Comparison of ENCODE assay signal across 7 cellular contexts in genomic region chr17:42360388-42360787, GRCh38. TPM values are rescaled to one million over a fixed set of nuclear protein-coding genes. Genes with fewer than 3 reads are reported as not detected.
DNase-seq lines count a peak whose midpoint lies in the region; ATAC-seq, FAIRE-seq and TF ChIP-seq lines count a peak whose summit lies in the region.
"Not testable (repeated sequence)": the region's sequence is repeated elsewhere in the genome, so short reads cannot be mapped to it uniquely, and the experiment has no call there.

No MANE protein-coding gene starts in this region.

- H3K23ac ChIP-seq in IMR-90 (ENCODE audit: low read depth, low read length): not testable (repeated sequence)

- H4K91ac ChIP-seq in IMR-90 (ENCODE audit: insufficient read depth, low read depth, low read length): not testable (repeated sequence)

- intact Hi-C loops in IMR-90 (cut with micrococcal nuclease); activated CD4-positive, alpha-beta T cell treated with anti-CD3 and anti-CD28 coated beads, Interleukin-2, amount 10 ng/mL, durations not matched to agents 24 days and 14 days (cut with micrococcal nuclease); endothelial cell of umbilical vein (cut with micrococcal nuclease); left ventricle myocardium superior (cut with micrococcal nuclease); thyroid gland (cut with DNase I): not testable (repeated sequence)

- peaks cover 83% of the 10 kb centered on the region for H3K79me2 ChIP-seq in astrocyte (ENCODE audit: insufficient read depth, low read length)
- peaks cover 81% of the 10 kb centered on the region for H3K79me2 ChIP-seq in endothelial cell of umbilical vein (ENCODE audit: control insufficient read depth, insufficient read depth, low read length)

- H3K4me1 ChIP-seq in IMR-90 (ENCODE audit: control insufficient read depth, insufficient read depth, low read length) (peaks cover 10% of the 10 kb centered on the region), astrocyte (ENCODE audit: insufficient read depth, low read length) (peaks cover 26% of the 10 kb centered on the region), neutrophil (ENCODE audit: control insufficient read depth in 1 of 2, insufficient read depth in 1 of 2, low read depth in 1 of 2, low read length in 1 of 2) (peaks cover 31 to 46% of the 10 kb centered on the region in 2 experiments), thyroid gland (peaks cover 51 to 75% of the 10 kb centered on the region in 2 donors)
- H3K4me1 ChIP-seq in endothelial cell of umbilical vein (ENCODE audit: control insufficient read depth, extremely low read depth, insufficient read depth, low read length): not testable (repeated sequence)

- H2BK20ac ChIP-seq in IMR-90 (ENCODE audit: low read depth, low read length): not testable (repeated sequence)

- not testable (repeated sequence) for H3K9me3 ChIP-seq in IMR-90 (ENCODE audit: control insufficient read depth, insufficient read depth, low read length); astrocyte (ENCODE audit: insufficient read depth, low read depth, low read length); endothelial cell of umbilical vein (replicated peaks; ENCODE audit: control insufficient read depth, insufficient read depth, low read length); neutrophil; thyroid gland

- not testable (repeated sequence) for TF ChIP-seq POLR2A in IMR-90 (IDR thresholded peaks at IDR 0.05; ENCODE audit: low read depth, low read length); endothelial cell of umbilical vein (IDR thresholded peaks at IDR 0.05; ENCODE audit: low read depth, low read length); thyroid gland (IDR thresholded peaks at IDR 0.05)

- H3K4me3 Mint-ChIP-seq in activated CD4-positive, alpha-beta T cell treated with anti-CD3 and anti-CD28 coated beads, Interleukin-2, amount 10 ng/mL, durations not matched to agents 24 days and 14 days; astrocyte (ENCODE audit: unreplicated experiment): not testable (repeated sequence)

- peaks cover 65% of the 10 kb centered on the region for H3K4me1 Mint-ChIP-seq in activated CD4-positive, alpha-beta T cell treated with anti-CD3 and anti-CD28 coated beads, Interleukin-2, amount 10 ng/mL, durations not matched to agents 24 days and 14 days
- peaks cover 41% of the 10 kb centered on the region for H3K4me1 Mint-ChIP-seq in astrocyte (ENCODE audit: low read depth, unreplicated experiment)

- not testable (repeated sequence) for FAIRE-seq in astrocyte (lab: Jason Lieb, UNC); endothelial cell of umbilical vein (lab: Jason Lieb, UNC)

- not testable (repeated sequence) for H3K18ac ChIP-seq in IMR-90 (ENCODE audit: low read depth, low read length)

- H2BK120ac ChIP-seq in IMR-90 (ENCODE audit: low read depth, low read length): not testable (repeated sequence)

- not testable (repeated sequence) for H4K5ac ChIP-seq in IMR-90 (ENCODE audit: low read depth, low read length)

- not testable (repeated sequence) for H3K4me3 ChIP-seq in IMR-90 (ENCODE audit: insufficient read depth, low read depth, low read length); astrocyte (ENCODE audit: insufficient read depth, low read depth, low read length); endothelial cell of umbilical vein (replicated peaks in 1 of 3; ENCODE audit: insufficient read depth in 1 of 3, low read depth in 1 of 3, low read length in 3 of 3); neutrophil (ENCODE audit: low read depth in 1 of 2, low read length in 1 of 2); thyroid gland (replicated peaks in 1 of 3)

- not testable (repeated sequence) for H3K27me3 ChIP-seq in IMR-90 (ENCODE audit: control insufficient read depth, insufficient read depth, low read length); astrocyte (ENCODE audit: insufficient read depth, low read length); endothelial cell of umbilical vein (ENCODE audit: control insufficient read depth in 2 of 2, insufficient read depth in 2 of 2, low read length in 2 of 2); neutrophil; thyroid gland

- not testable (repeated sequence) for H2BK15ac ChIP-seq in IMR-90 (ENCODE audit: low read depth, low read length)

- peaks cover 80% of the 10 kb centered on the region for H4K20me1 ChIP-seq in IMR-90 (ENCODE audit: insufficient read depth, low read length)
- H4K20me1 ChIP-seq in astrocyte (ENCODE audit: insufficient read depth, low read length): peaks cover 90% of the 10 kb centered on the region
- not testable (repeated sequence) for H4K20me1 ChIP-seq in endothelial cell of umbilical vein (replicated peaks; ENCODE audit: control insufficient read depth, extremely low read depth, insufficient read depth, low read length)

- peaks cover 30% of the 10 kb centered on the region for H3K9me1 ChIP-seq in IMR-90 (ENCODE audit: insufficient read depth, low read length)
- not testable (repeated sequence) for H3K9me1 ChIP-seq in endothelial cell of umbilical vein (replicated peaks; ENCODE audit: control insufficient read depth, extremely low read depth, insufficient read depth, low read length)

- peak; percentile 45 for DNase-seq in IMR-90
- DNase-seq in activated CD4-positive, alpha-beta T cell treated with anti-CD3 and anti-CD28 coated beads, Interleukin-2, amount 10 ng/mL, durations not matched to agents 24 days and 14 days: not testable (repeated sequence)
- peak; percentile 32 for DNase-seq in astrocyte (ENCODE audit: low read depth)
- DNase-seq in endothelial cell of umbilical vein (ENCODE audit: low read depth, low spot score): peak; percentile 15
- peak; percentile 48 for DNase-seq in left ventricle myocardium superior
- peak; percentile 46 to 61 for DNase-seq in thyroid gland

- TF ChIP-seq RAD21 in IMR-90 (IDR thresholded peaks at IDR 0.05; ENCODE audit: low read length): not testable (repeated sequence)

- not testable (repeated sequence) for H3K36me3 ChIP-seq in IMR-90 (ENCODE audit: control insufficient read depth, insufficient read depth, low read length); astrocyte (ENCODE audit: insufficient read depth, low read length); endothelial cell of umbilical vein (ENCODE audit: control insufficient read depth in 2 of 2, extremely low read depth in 1 of 2, insufficient read depth in 2 of 2, low read length in 2 of 2); neutrophil; thyroid gland

- not testable (repeated sequence) for H3K27ac ChIP-seq in IMR-90 (ENCODE audit: insufficient read depth, low read length); astrocyte (ENCODE audit: low read depth, low read length); endothelial cell of umbilical vein (ENCODE audit: insufficient read depth, low read depth, low read length)
- H3K27ac ChIP-seq in neutrophil (peak overlapping the region; percentile 28), thyroid gland (peak overlapping the region; percentile 91 to 96 (median 95))

- H3K4me2 ChIP-seq in IMR-90 (ENCODE audit: low read depth, low read length); astrocyte (ENCODE audit: low read length); endothelial cell of umbilical vein (ENCODE audit: insufficient read depth, low read length): not testable (repeated sequence)

- H3K9me3 Mint-ChIP-seq in activated CD4-positive, alpha-beta T cell treated with anti-CD3 and anti-CD28 coated beads, Interleukin-2, amount 10 ng/mL, durations not matched to agents 24 days and 14 days: peaks cover 16% of the 10 kb centered on the region
- H3K9me3 Mint-ChIP-seq in astrocyte (ENCODE audit: unreplicated experiment): not testable (repeated sequence)

- not testable (repeated sequence) for H2AK9ac ChIP-seq in IMR-90 (replicated peaks; ENCODE audit: low read depth, low read length, poor library complexity)

- not testable (repeated sequence) for H3K9ac ChIP-seq in IMR-90 (ENCODE audit: low read depth, low read length); astrocyte (ENCODE audit: low read length); endothelial cell of umbilical vein (replicated peaks; ENCODE audit: extremely low read depth, insufficient read depth, low read length)

- H4K8ac ChIP-seq in IMR-90 (ENCODE audit: low read depth in 2 of 2, low read length in 2 of 2): not testable (repeated sequence)

- dilution Hi-C loops in IMR-90 (cut with HindIII; ENCODE audit: low sequenced_read_pairs, unreplicated experiment); endothelial cell of umbilical vein (cut with MboI; ENCODE audit: extremely low pct_ligation_motif_present, low sequenced_read_pairs): not testable (repeated sequence)

- H3K14ac ChIP-seq in IMR-90 (replicated peaks; ENCODE audit: low read depth, low read length): not testable (repeated sequence)

- TF ChIP-seq CTCF in IMR-90 (conservative IDR thresholded peaks at IDR 0.05; ENCODE audit: low read depth, low read length); astrocyte (IDR thresholded peaks at IDR 0.05; ENCODE audit: insufficient read depth, low read depth, low read length); endothelial cell of umbilical vein (IDR thresholded peaks at IDR 0.05; ENCODE audit: extremely low read depth in 1 of 2, insufficient read depth in 1 of 2, low read depth in 1 of 2, low read length in 2 of 2); neutrophil (IDR thresholded peaks at IDR 0.05); thyroid gland (IDR thresholded peaks at IDR 0.05): not testable (repeated sequence)

- no CpG with 5 or more reads among the region's 2 CpGs for WGBS in IMR-90 (ENCODE audit: extremely low coverage in 2 of 2, insufficient read length in 1 of 2), 2 experiments
- WGBS in thyroid gland, 2 donors: 100% methylated on average over 2 of the region's 2 CpGs

- not testable (repeated sequence) for BruUV-seq in IMR-90 (replicated peaks; lab: Mats Ljungman, UMichigan); endothelial cell of umbilical vein (replicated peaks; lab: Mats Ljungman, UMichigan)

- in situ Hi-C loops in IMR-90 (cut with MboI; ENCODE audit: low sequenced_read_pairs): not testable (repeated sequence)

- not testable (repeated sequence) for ATAC-seq in IMR-90 (ENCODE audit: low read depth); left ventricle myocardium superior

- H3K27me3 Mint-ChIP-seq in activated CD4-positive, alpha-beta T cell treated with anti-CD3 and anti-CD28 coated beads, Interleukin-2, amount 10 ng/mL, durations not matched to agents 24 days and 14 days; astrocyte (ENCODE audit: low read depth, unreplicated experiment): not testable (repeated sequence)

- H2BK5ac ChIP-seq in IMR-90 (ENCODE audit: low read depth, low read length, poor library complexity, severe bottlenecking): not testable (repeated sequence)

- POLR2A ChIA-PET in IMR-90 (lab: Charles Lee; ENCODE audit: unreplicated experiment): interaction anchor here (0.7 kb wide), 1 partner anchor 43 kb away, joined by 4 read pairs; no protein-coding TSS in a partner anchor
- POLR2A ChIA-PET in endothelial cell of umbilical vein (lab: Charles Lee): not testable (repeated sequence)

- not testable (repeated sequence) for H3K4ac ChIP-seq in IMR-90 (ENCODE audit: low read depth, low read length)

- H2AK5ac ChIP-seq in IMR-90 (ENCODE audit: low read depth, low read length): not testable (repeated sequence)

- not testable (repeated sequence) for H2AFZ ChIP-seq in IMR-90 (replicated peaks; ENCODE audit: low read length, poor library complexity); astrocyte (ENCODE audit: low read depth, low read length); endothelial cell of umbilical vein (ENCODE audit: low read depth, low read length)

- not testable (repeated sequence) for H3K56ac ChIP-seq in IMR-90 (ENCODE audit: extremely low read depth, insufficient read depth, low read length)

- CTCF ChIA-PET in IMR-90 (lab: Yijun Ruan, JAX): interaction anchor here (0.6 kb wide), 1 partner anchor 157 kb away, joined by 4 read pairs; no protein-coding TSS in a partner anchor
- CTCF ChIA-PET in endothelial cell of umbilical vein (lab: Charles Lee): interaction anchor here (0.7 to 1.8 kb wide), 4 partner anchors 11 to 157 kb away, joined by 3 to 5 read pairs (median 4); no protein-coding TSS in a partner anchor

- peaks cover 57% of the 10 kb centered on the region for H3K36me3 Mint-ChIP-seq in activated CD4-positive, alpha-beta T cell treated with anti-CD3 and anti-CD28 coated beads, Interleukin-2, amount 10 ng/mL, durations not matched to agents 24 days and 14 days (ENCODE audit: low read depth)
- H3K36me3 Mint-ChIP-seq in astrocyte (ENCODE audit: low read depth, unreplicated experiment): not testable (repeated sequence)

- peak overlapping the region; percentile 45 for H3K27ac Mint-ChIP-seq in activated CD4-positive, alpha-beta T cell treated with anti-CD3 and anti-CD28 coated beads, Interleukin-2, amount 10 ng/mL, durations not matched to agents 24 days and 14 days
- H3K27ac Mint-ChIP-seq in astrocyte (ENCODE audit: unreplicated experiment): not testable (repeated sequence)

- H3K79me1 ChIP-seq in IMR-90 (ENCODE audit: low read depth in 1 of 2, low read length in 2 of 2): peaks cover 27 to 94% of the 10 kb centered on the region in 2 experiments

RNA-seq across cellular contexts. Expression of gene STAT3, which starts 27.9 kb away (rescaled TPM):
- total RNA-seq in IMR-90 (2012; rRNA removed) (61.9 and 66.3 TPM in 2 replicates), astrocyte (145 and 154 TPM in 2 replicates), endothelial cell of umbilical vein (108 and 124 TPM in 2 replicates), left ventricle myocardium superior (146 TPM), thyroid gland (100 to 1,000 TPM; 147 to 292 (median 206) TPM)
- polyA plus RNA-seq in IMR-90 (2012; rRNA removed) (47.2 and 48.0 TPM in 2 replicates), endothelial cell of umbilical vein (48.2 and 59.1 TPM in 2 replicates)
- 28.3 and 33.2 TPM in 2 replicates for polyA plus RNA-seq in IMR-90 (2012; cell fraction: cytosol; rRNA removed)
- 56.6 and 109 TPM in 2 replicates for polyA plus RNA-seq in IMR-90 (2012; cell fraction: nucleus; rRNA removed; ENCODE audit: low replicate concordance)
- 252 and 258 TPM in 2 replicates for total RNA-seq in activated CD4-positive, alpha-beta T cell treated with anti-CD3 and anti-CD28 coated beads, Interleukin-2, amount 10 ng/mL, durations not matched to agents 24 days and 14 days
- 53.0 and 53.1 TPM in 2 replicates for polyA plus RNA-seq in endothelial cell of umbilical vein (2011; cell fraction: cytosol; rRNA removed)
- 102 and 117 TPM in 2 replicates for polyA plus RNA-seq in endothelial cell of umbilical vein (2011; cell fraction: nucleus; rRNA removed)
- 74.6 and 78.3 TPM in 2 replicates for polyA plus RNA-seq in endothelial cell of umbilical vein (2012)
- polyA minus RNA-seq in endothelial cell of umbilical vein: 130 and 144 TPM in 2 replicates
- polyA minus RNA-seq in endothelial cell of umbilical vein (2011; cell fraction: cytosol; rRNA and poly(A)+ RNA removed): 55.0 TPM
- 64.6 and 75.9 TPM in 2 replicates for polyA minus RNA-seq in endothelial cell of umbilical vein (2011; cell fraction: nucleus; rRNA and poly(A)+ RNA removed)
